Comparison of ENCODE assay signal across 15 cellular contexts in the genomic region with DNA sequence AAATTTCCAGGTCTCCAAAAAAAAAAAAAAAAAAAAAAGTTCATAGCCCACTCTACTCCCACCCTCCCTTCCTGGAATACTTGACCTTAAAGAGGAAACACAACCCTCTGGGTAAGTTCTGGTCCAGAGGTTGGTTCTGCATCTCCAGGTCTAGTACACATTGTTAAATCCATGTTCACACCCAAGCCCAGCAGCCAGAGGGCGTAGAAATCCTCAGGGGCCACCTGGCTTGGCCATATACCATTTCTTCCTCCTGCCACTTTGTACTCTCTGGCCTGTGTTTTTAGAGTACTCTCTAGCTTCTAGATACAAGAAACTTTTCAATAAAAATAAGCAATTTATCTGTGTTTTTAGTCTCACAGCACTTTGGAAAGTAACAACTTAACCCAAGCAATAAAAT.
DNase-seq lines count a peak whose midpoint lies in the region; ATAC-seq, FAIRE-seq and TF ChIP-seq lines count a peak whose summit lies in the region.
"Had no signal": no experiment of that assay in that cellular context is flagged by ENCODE, and none has a peak within 500 bp of the region (broad histone marks: within the 10 kb centered on the region; RNA-seq: fewer than 3 reads in every experiment).

No MANE protein-coding gene starts in this region.

- TF ChIP-seq EP300 in H1 (IDR thresholded peaks at IDR 0.05; ENCODE audit: borderline replicate concordance in 1 of 2, low read depth in 2 of 2, low read length in 2 of 2) = no peak

- no peak overlapping the region for H3K4me3 ChIP-seq in H7 (ENCODE audit: insufficient read depth, low read depth, low read length)
- H3K4me3 ChIP-seq in H1 (ENCODE audit: extremely low read depth in 1 of 4, insufficient read depth in 2 of 4, low read depth in 3 of 4, low read length in 4 of 4) = no peak overlapping the region
- H3K4me3 ChIP-seq: BLaER1 had no signal

- peak; percentile 11 for DNase-seq in NCI-H82 (lab: John Stamatoyannopoulos, UW)
- DNase-seq in NCI-H82 treated with DMSO at 0.1 percent for 48 hours (lab: John Stamatoyannopoulos, UW; ENCODE audit: unreplicated experiment) = no peak
- peak; percentile 40 for DNase-seq in H7
- no peak for DNase-seq in H1 (ENCODE audit: low read depth in 1 of 2, low spot score in 2 of 2)
- no peak for DNase-seq in left colon
- DNase-seq in NCI-H187 treated with DMSO at 0.1 percent for 48 hours (lab: John Stamatoyannopoulos, UW) = no peak
- DNase-seq in OCI-M2 (lab: John Stamatoyannopoulos, UW; ENCODE audit: unreplicated experiment) = no peak
- no peak for DNase-seq in DMS 273 treated with DMSO at 0.1 percent for 48 hours (lab: John Stamatoyannopoulos, UW)
- DNase-seq: Caco-2; CD8-positive, alpha-beta memory T cell had no signal

- no peak overlapping the region for H3K18ac ChIP-seq in H1 (ENCODE audit: extremely low read depth, low read length)

- H3K14ac ChIP-seq in H1 (ENCODE audit: insufficient read length) = no peak overlapping the region

- POLR2A ChIA-PET in H1 (lab: Charles Lee; ENCODE audit: partially characterized antibody) = no interaction called here

- H3K9me3 ChIP-seq in H1 (ENCODE audit: insufficient read depth in 2 of 2, low read depth in 1 of 2, low read length in 1 of 2) = no peaks in the 10 kb centered on the region
- H3K9me3 ChIP-seq: Caco-2 had no signal

- no peak overlapping the region for H4K5ac ChIP-seq in H1 (ENCODE audit: insufficient read length, low read depth, low read length)

- H3K36me3 ChIP-seq in H7 (replicated peaks; ENCODE audit: control insufficient read depth, insufficient read depth, low read length) (no peaks in the 10 kb centered on the region), H1 (ENCODE audit: control insufficient read depth in 2 of 4, insufficient read depth in 4 of 4, low read length in 3 of 4) (no peaks in the 10 kb centered on the region)

- H3K27me3 ChIP-seq in H7 (ENCODE audit: control insufficient read depth, insufficient read depth, low read length) (no peaks in the 10 kb centered on the region), H1 (replicated peaks in 1 of 4; ENCODE audit: control insufficient read depth in 3 of 4, extremely low read depth in 1 of 4, insufficient read depth in 3 of 4, low read length in 3 of 4) (no peaks in the 10 kb centered on the region)
- H3K27me3 ChIP-seq: BLaER1 had no signal

- TF ChIP-seq POLR2A in H1 (IDR thresholded peaks at IDR 0.05; ENCODE audit: control extremely low read depth in 1 of 2, low read depth in 2 of 2, low read length in 2 of 2) = no peak

- intact Hi-C loops in left colon (cut with DNase I, micrococcal nuclease) = no loop called here

- H3K9ac ChIP-seq in H1 (replicated peaks in 1 of 4; ENCODE audit: extremely low read depth in 1 of 4, low read depth in 3 of 4, low read length in 3 of 4) = no peak overlapping the region
- H3K9ac ChIP-seq: BLaER1 had no signal

- TF ChIP-seq RAD21 in H1 (IDR thresholded peaks at IDR 0.05 in 1 of 2, conservative IDR thresholded peaks at IDR 0.05 in 1 of 2; ENCODE audit: low read depth in 2 of 2, low read length in 2 of 2) = peak; percentile 16 to 22; a peak in 2 of 4 replicates

- CTCF ChIA-PET in H1 (lab: Charles Lee; ENCODE audit: partially characterized antibody) = interaction anchor here (0.7 to 1.9 kb wide), 6 partner anchors 9 to 976 kb away, joined by 3 to 4 read pairs (median 4); no protein-coding TSS in a partner anchor

- no peak overlapping the region for H3K56ac ChIP-seq in H1 (replicated peaks; ENCODE audit: insufficient read length, low read depth, low read length)

- WGBS in H1 (ENCODE audit: extremely low coverage in 1 of 2, insufficient coverage in 1 of 2, insufficient read length in 1 of 2, insufficient replicate concordance in 2 of 2, low coverage in 1 of 2, low lambda C conversion rate in 2 of 2, missing lambda C conversion rate in 1 of 2), 2 experiments = 81% methylated on average over 1 of the region's 1 CpG; no CpG with 5 or more reads in 1 of the 2 experiments

- H2BK20ac ChIP-seq in H1 (ENCODE audit: low read length) = no peak overlapping the region

- peak; percentile 60 for ATAC-seq in left colon
- ATAC-seq: HCT116 had no signal

- no peak for FAIRE-seq in H1 (lab: Jason Lieb, UNC)
- FAIRE-seq: GM12891, GM19239 had no signal

- no peak overlapping the region for H4K91ac ChIP-seq in H1 (replicated peaks; ENCODE audit: insufficient read length, low read length)

- H3K23me2 ChIP-seq in H1 (ENCODE audit: low read depth, low read length) = no peaks in the 10 kb centered on the region; the same call in 1 of the 2 replicates

- no peak overlapping the region for H2BK120ac ChIP-seq in H1 (replicated peaks; ENCODE audit: low read depth, low read length)

- H2AK5ac ChIP-seq in H1 (ENCODE audit: low read depth, low read length) = no peak overlapping the region

- no peak overlapping the region for H3K27ac ChIP-seq in H1 (ENCODE audit: low read depth, low read length)
- H3K27ac ChIP-seq: 22Rv1, BLaER1 had no signal

- no peak overlapping the region for H2BK15ac ChIP-seq in H1 (ENCODE audit: low read length)

- no peaks in the 10 kb centered on the region for H3K79me2 ChIP-seq in H1 (ENCODE audit: control insufficient read depth in 1 of 2, insufficient read depth in 2 of 2, low read length in 2 of 2)

- H3K79me1 ChIP-seq in H1 (ENCODE audit: low read depth, low read length) = no peaks in the 10 kb centered on the region

- no peaks in the 10 kb centered on the region for H3K4me1 ChIP-seq in H1 (replicated peaks in 1 of 4; ENCODE audit: control insufficient read depth in 3 of 4, insufficient read depth in 4 of 4, low read length in 3 of 4)
- H3K4me1 ChIP-seq: BLaER1 had no signal

- no peak overlapping the region for H3K23ac ChIP-seq in H1 (ENCODE audit: insufficient read length)

- no peak overlapping the region for H4K8ac ChIP-seq in H1 (ENCODE audit: extremely low read depth, insufficient read depth, low read length)

- H2BK5ac ChIP-seq in H1 (ENCODE audit: low read depth, low read length) = no peak overlapping the region

- H2AFZ ChIP-seq in H1 (ENCODE audit: low read length) = no peak overlapping the region

- TF ChIP-seq CTCF in H1 (IDR thresholded peaks at IDR 0.05; ENCODE audit: control extremely low read depth in 1 of 3, insufficient read depth in 1 of 3, low read depth in 1 of 3, low read length in 3 of 3) = peak; percentile 12 to 24 (median 15); a peak in 3 of 4 replicates

- no peak overlapping the region for H3K4ac ChIP-seq in H1 (replicated peaks; ENCODE audit: insufficient read length, low read depth, low read length)

- H2BK12ac ChIP-seq in H1 (ENCODE audit: low read depth, low read length) = no peak overlapping the region

- no peaks in the 10 kb centered on the region for H4K20me1 ChIP-seq in H1 (replicated peaks in 1 of 2; ENCODE audit: control insufficient read depth in 1 of 2, insufficient read depth in 2 of 2, low read length in 2 of 2)
- H4K20me1 ChIP-seq: BLaER1 had no signal

- H3K4me2 ChIP-seq in H1 (ENCODE audit: insufficient read depth in 1 of 2, low read depth in 2 of 2, low read length in 2 of 2) = no peak overlapping the region
- H3K4me2 ChIP-seq: BLaER1 had no signal

TF ChIP-seq in H1, 55 proteins besides CTCF, POLR2A, EP300 and RAD21:
- TF ChIP-seq, protein P1, sequence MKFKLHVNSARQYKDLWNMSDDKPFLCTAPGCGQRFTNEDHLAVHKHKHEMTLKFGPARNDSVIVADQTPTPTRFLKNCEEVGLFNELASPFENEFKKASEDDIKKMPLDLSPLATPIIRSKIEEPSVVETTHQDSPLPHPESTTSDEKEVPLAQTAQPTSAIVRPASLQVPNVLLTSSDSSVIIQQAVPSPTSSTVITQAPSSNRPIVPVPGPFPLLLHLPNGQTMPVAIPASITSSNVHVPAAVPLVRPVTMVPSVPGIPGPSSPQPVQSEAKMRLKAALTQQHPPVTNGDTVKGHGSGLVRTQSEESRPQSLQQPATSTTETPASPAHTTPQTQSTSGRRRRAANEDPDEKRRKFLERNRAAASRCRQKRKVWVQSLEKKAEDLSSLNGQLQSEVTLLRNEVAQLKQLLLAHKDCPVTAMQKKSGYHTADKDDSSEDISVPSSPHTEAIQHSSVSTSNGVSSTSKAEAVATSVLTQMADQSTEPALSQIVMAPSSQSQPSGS (IDR thresholded peaks at IDR 0.05; ENCODE audit: low read length) = no peak
- TF ChIP-seq POU5F1 (IDR thresholded peaks at IDR 0.05; ENCODE audit: low read depth, low read length) = no peak
- TF ChIP-seq JUND (IDR thresholded peaks at IDR 0.05; ENCODE audit: low read length) = no peak
- TF ChIP-seq NANOG (IDR thresholded peaks at IDR 0.05; ENCODE audit: insufficient read depth, low read depth, low read length, poor library complexity, severe bottlenecking) = no peak

Comparison
In these comparisons a context has a peak if more than half of its experiments do, and no peak if none do; other contexts are left out.
1. DNase-seq: peak in NCI-H82 (single experiment) and H7 (single experiment); none in NCI-H82 treated with DMSO at 0.1 percent for 48 hours (single experiment), H1 (0 of 2), left colon (0 of 2), NCI-H187 treated with DMSO at 0.1 percent for 48 hours (single experiment), OCI-M2 (single experiment) and DMS 273 treated with DMSO at 0.1 percent for 48 hours (single experiment).